8 cellular contexts compared by ENCODE assay signal in genomic region chr6:134111062-134111677, GRCh38.
DNase-seq lines count a peak whose midpoint lies in the region; ATAC-seq and TF ChIP-seq lines count a peak whose summit lies in the region.

No MANE protein-coding gene starts in this region.

- H2AFZ ChIP-seq in OCI-LY1 (ENCODE audit: low read length) = no peak overlapping the region

- TF ChIP-seq CTCF in AG09319 (IDR thresholded peaks at IDR 0.05; ENCODE audit: low read depth, low read length) = peak; percentile 90
- TF ChIP-seq CTCF in GM12865 (IDR thresholded peaks at IDR 0.05; ENCODE audit: insufficient read depth, low read depth, low read length, missing control alignments) = peak; percentile 87
- TF ChIP-seq CTCF in OCI-LY1 (IDR thresholded peaks at IDR 0.05; ENCODE audit: low read length) = peak; percentile 94

- ATAC-seq in HG03280 (IDR thresholded peaks at IDR 0.05; ENCODE audit: unreplicated experiment) = peak; percentile 70

- no peaks in the 10 kb centered on the region for H4K20me1 ChIP-seq in OCI-LY1 (ENCODE audit: insufficient read depth, low read length)

- H3K27me3 ChIP-seq in OCI-LY1 (ENCODE audit: insufficient read depth, low read length) = no peaks in the 10 kb centered on the region
- H3K27me3 ChIP-seq in adipocyte (replicated peaks; ENCODE audit: control insufficient read depth, insufficient read depth, low read length) = no peaks in the 10 kb centered on the region

- H3K9me3 ChIP-seq in OCI-LY1 (ENCODE audit: low read length) = no peaks in the 10 kb centered on the region
- no peaks in the 10 kb centered on the region for H3K9me3 ChIP-seq in adipocyte (ENCODE audit: control insufficient read depth, low read length)

- H3K9ac ChIP-seq in OCI-LY1 (ENCODE audit: low read length) (no peak overlapping the region), adipocyte (ENCODE audit: low read length) (no peak overlapping the region)

- DNase-seq in AG09319 (ENCODE audit: extremely low read depth, low read depth) (peak; percentile 14), GM12865 (ENCODE audit: low read depth) (peak; percentile 65), adipocyte (ENCODE audit: low read depth) (peak; percentile 83), iPS DF 4.7 (ENCODE audit: extremely low read depth, low spot score) (peak; percentile 33)
- peak in 2 of 3 experiments; percentile 2 to 7 for DNase-seq in stimulated activated CD4-positive, alpha-beta T cell treated with anti-CD3 and anti-CD28 coated beads, TNF-alpha, amount 100 ng/mL, for 24 hours (ENCODE audit: low read depth in 3 of 3)
- no peak for DNase-seq in NK-92 treated with Interleukin-12 subunit alpha and Interleukin-12 subunit beta, amount 100 ng/mL, for 24 hours (lab: John Stamatoyannopoulos, UW)

- H3K79me2 ChIP-seq in OCI-LY1 (ENCODE audit: insufficient read depth, low read length) = no peaks in the 10 kb centered on the region

- no peaks in the 10 kb centered on the region for H3F3A ChIP-seq in OCI-LY1 (ENCODE audit: insufficient read depth, low read length)

- no peaks in the 10 kb centered on the region for H3K9me2 ChIP-seq in OCI-LY1 (ENCODE audit: low read depth, low read length)

- H3K27ac ChIP-seq in OCI-LY1 (ENCODE audit: low read depth, low read length, poor library complexity, severe bottlenecking) = no peak overlapping the region

- H3K36me3 ChIP-seq in OCI-LY1 (ENCODE audit: insufficient read depth, low read length) (no peaks in the 10 kb centered on the region), adipocyte (ENCODE audit: control insufficient read depth, insufficient read depth, low read length, severe bottlenecking) (no peaks in the 10 kb centered on the region)

- no peak overlapping the region for H3K4me2 ChIP-seq in OCI-LY1 (ENCODE audit: low read length)

- H3K4me3 ChIP-seq in GM12865 (ENCODE audit: low read depth, low read length) = no peak overlapping the region
- no peak overlapping the region for H3K4me3 ChIP-seq in OCI-LY1 (ENCODE audit: low read depth, low read length, poor library complexity, severe bottlenecking)
- no peak overlapping the region for H3K4me3 ChIP-seq in adipocyte (ENCODE audit: low read length)

- no peaks in the 10 kb centered on the region for H3K4me1 ChIP-seq in OCI-LY1 (ENCODE audit: insufficient read depth, low read length, severe bottlenecking)
- H3K4me1 ChIP-seq in adipocyte (ENCODE audit: control insufficient read depth, insufficient read depth, low read length) = no peaks in the 10 kb centered on the region
